In the genomic region with DNA sequence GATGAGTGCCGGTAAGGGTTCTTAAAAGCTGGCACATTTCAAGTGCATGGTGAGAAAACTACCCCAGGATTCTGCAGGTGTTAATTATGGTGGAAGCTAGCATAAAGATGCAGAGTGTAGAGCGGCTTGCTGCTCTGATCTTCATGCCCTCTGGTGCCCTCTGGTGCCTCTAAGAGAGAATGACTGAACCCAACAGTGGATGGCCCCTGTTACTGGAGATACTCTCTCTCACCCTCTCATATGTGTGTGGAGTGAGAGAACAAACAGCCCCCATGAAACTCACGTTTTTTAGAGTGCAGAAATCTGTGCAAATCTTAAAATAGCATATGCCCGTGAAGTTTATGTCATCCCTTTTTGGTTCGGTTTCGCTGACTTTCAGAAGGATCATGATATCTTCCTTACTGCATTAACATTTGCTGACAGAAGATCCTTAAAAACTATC, we compare ENCODE assay signal across 8 cellular contexts.
DNase-seq lines count a peak whose midpoint lies in the region; ATAC-seq and TF ChIP-seq lines count a peak whose summit lies in the region.

No MANE protein-coding gene starts in this region.

- in situ Hi-C loops in T47D (cut with HindIII; ENCODE audit: low pct_unique_long_range_greater_than_20kb, low sequenced_read_pairs): no loop called here

- TF ChIP-seq CTCF in AG09319 (IDR thresholded peaks at IDR 0.05; ENCODE audit: low read depth, low read length): peak; percentile 87

- DNase-seq in AG09319 (ENCODE audit: extremely low read depth, low read depth): peak; percentile 12
- DNase-seq in NCI-H146 treated with DMSO at 0.1 percent for 48 hours (lab: John Stamatoyannopoulos, UW; ENCODE audit: unreplicated experiment): peak; percentile 8
- DNase-seq in T-helper 2 cell treated with Interferon-gamma antibody and Interleukin-4, amounts not matched to agents 5 μg/mL and 100 μg/mL, for 36 hours (ENCODE audit: low spot score): peak; percentile 35
- DNase-seq in T47D (ENCODE audit: low read depth in 1 of 2, low spot score in 1 of 2): peak; percentile 7 to 78
- peak; percentile 78 for DNase-seq in islet precursor cell
- peak; percentile 35 for DNase-seq in stimulated activated CD4-positive, alpha-beta T cell treated with anti-CD3 and anti-CD28 coated beads, Interleukin-1b, Interleukin-23, amount 100 ng/mL, for 48 hours

- H3K27me3 Mint-ChIP-seq in T-helper 2 cell treated with Interferon-gamma antibody and Interleukin-4, amounts not matched to agents 5 μg/mL and 100 μg/mL, for 36 hours (ENCODE audit: low read depth): no peaks in the 10 kb centered on the region

- no peak overlapping the region for H3K4me3 Mint-ChIP-seq in T-helper 2 cell treated with Interferon-gamma antibody and Interleukin-4, amounts not matched to agents 5 μg/mL and 100 μg/mL, for 36 hours

- no peaks in the 10 kb centered on the region for H3K36me3 Mint-ChIP-seq in T-helper 2 cell treated with Interferon-gamma antibody and Interleukin-4, amounts not matched to agents 5 μg/mL and 100 μg/mL, for 36 hours (ENCODE audit: low read depth)

- H3K9me3 Mint-ChIP-seq in T-helper 2 cell treated with Interferon-gamma antibody and Interleukin-4, amounts not matched to agents 5 μg/mL and 100 μg/mL, for 36 hours: no peaks in the 10 kb centered on the region

- H3K4me1 Mint-ChIP-seq in T-helper 2 cell treated with Interferon-gamma antibody and Interleukin-4, amounts not matched to agents 5 μg/mL and 100 μg/mL, for 36 hours (ENCODE audit: low read depth): no peaks in the 10 kb centered on the region

- no peak overlapping the region for H3K27ac Mint-ChIP-seq in T-helper 2 cell treated with Interferon-gamma antibody and Interleukin-4, amounts not matched to agents 5 μg/mL and 100 μg/mL, for 36 hours

- ATAC-seq in GM18858 (IDR thresholded peaks at IDR 0.05; ENCODE audit: unreplicated experiment) (peak; percentile 94), HG02973 (IDR thresholded peaks at IDR 0.05; ENCODE audit: unreplicated experiment) (peak; percentile 100)

Comparison
In these comparisons a context has a peak if more than half of its experiments do, and no peak if none do; other contexts are left out.
1. Peak in every context shown above with its lines: DNase-seq and ATAC-seq.
2. DNase-seq: peak in every context shown above with its lines; median percentile 78 in islet precursor cell; 42 in T47D; 35 in T-helper 2 cell treated with Interferon-gamma antibody and Interleukin-4, amounts not matched to agents 5 μg/mL and 100 μg/mL, for 36 hours; 35 in stimulated activated CD4-positive, alpha-beta T cell treated with anti-CD3 and anti-CD28 coated beads, Interleukin-1b, Interleukin-23, amount 100 ng/mL, for 48 hours; 12 in AG09319; 8 in NCI-H146 treated with DMSO at 0.1 percent for 48 hours.